Comparison of ENCODE assay signal across 9 cellular contexts in the genomic region with DNA sequence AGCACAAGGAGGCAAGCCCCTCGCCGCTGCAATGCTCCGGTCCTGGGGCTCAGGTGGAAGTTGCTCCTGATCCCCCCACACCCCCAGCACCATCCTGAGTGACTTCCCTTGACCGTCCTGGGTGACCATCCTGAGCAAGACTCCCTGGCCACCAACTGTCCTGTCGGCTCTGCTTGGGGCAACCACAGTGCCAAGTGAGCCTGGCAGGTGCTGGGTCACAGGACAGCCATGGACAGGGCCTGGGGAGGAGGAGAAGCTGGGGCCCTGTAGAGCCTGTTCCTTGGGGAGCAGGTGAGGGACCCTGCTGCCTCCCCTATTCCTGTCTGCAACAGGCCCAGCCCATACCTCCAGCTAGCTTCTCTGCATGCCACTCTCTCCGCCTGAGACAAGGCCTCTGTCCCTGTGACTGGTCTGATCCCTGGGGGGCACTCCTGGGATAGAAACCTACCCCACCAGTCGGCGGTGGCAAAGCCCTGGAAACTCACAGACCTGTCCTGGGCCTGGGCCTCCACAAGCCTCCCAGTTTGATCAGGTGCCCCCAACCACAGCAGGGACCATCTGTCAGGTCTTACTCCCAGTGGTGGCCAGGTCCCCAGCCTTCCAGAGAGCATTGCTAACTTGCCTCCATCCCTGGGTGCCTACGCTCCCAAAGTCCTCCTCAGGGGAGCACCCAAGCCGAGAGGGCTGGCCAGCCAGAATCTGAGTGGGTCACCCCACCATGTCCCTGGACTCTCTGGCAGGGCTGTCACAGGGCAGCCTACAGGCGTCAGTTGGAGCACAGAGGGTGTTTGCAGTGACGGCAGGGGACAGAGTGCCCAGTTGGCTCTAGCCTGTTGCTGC.
DNase-seq lines count a peak whose midpoint lies in the region; ATAC-seq, FAIRE-seq and TF ChIP-seq lines count a peak whose summit lies in the region.
"Had no signal": no experiment of that assay in that cellular context is flagged by ENCODE, and none has a peak within 500 bp of the region (broad histone marks: within the 10 kb centered on the region; RNA-seq: fewer than 3 reads in every experiment).

No MANE protein-coding gene starts in this region.

- no peak overlapping the region for H3K56ac ChIP-seq in H1 (replicated peaks; ENCODE audit: insufficient read length, low read depth, low read length)

- H2AFZ ChIP-seq in H1 (ENCODE audit: low read length): no peak overlapping the region

- H3K27ac Mint-ChIP-seq in activated naive CD4-positive, alpha-beta T cell treated with anti-CD3 and anti-CD28 coated beads, Interleukin-2, amount 50 U/mL, for 24 hours: peak overlapping the region; percentile 23

- peak overlapping the region; percentile 24 to 58 (median 53); a peak in 6 of 8 replicates for H3K4me3 ChIP-seq in H1 (ENCODE audit: extremely low read depth in 1 of 4, insufficient read depth in 2 of 4, low read depth in 3 of 4, low read length in 4 of 4)
- H3K4me3 ChIP-seq in muscle layer of colon (ENCODE audit: low read depth in 1 of 2, low read length in 2 of 2): peak overlapping the region; percentile 84 to 87
- peak overlapping the region; percentile 71 to 77 for H3K4me3 ChIP-seq in vagina

- WGBS in H1 (ENCODE audit: extremely low coverage in 1 of 2, insufficient coverage in 1 of 2, insufficient read length in 1 of 2, insufficient replicate concordance in 2 of 2, low coverage in 1 of 2, low lambda C conversion rate in 2 of 2, missing lambda C conversion rate in 1 of 2), 2 experiments: 86% methylated on average over 12 of the region's 12 CpGs; no CpG with 5 or more reads in 1 of the 2 experiments

- no peak overlapping the region for H4K5ac ChIP-seq in H1 (ENCODE audit: insufficient read length, low read depth, low read length)

- H3K4me1 ChIP-seq in H1 (replicated peaks in 1 of 4; ENCODE audit: control insufficient read depth in 3 of 4, insufficient read depth in 4 of 4, low read length in 3 of 4) (peaks cover 0 to 20% (median 8%) of the 10 kb centered on the region in 4 experiments; a peak in 6 of 7 replicates), muscle layer of colon (ENCODE audit: insufficient read depth, low read length) (peaks cover 53% of the 10 kb centered on the region), vagina (peaks cover 92% of the 10 kb centered on the region)

- H3K9ac ChIP-seq in H1 (replicated peaks in 1 of 4; ENCODE audit: extremely low read depth in 1 of 4, low read depth in 3 of 4, low read length in 3 of 4) (no peak overlapping the region), muscle layer of colon (ENCODE audit: low read length) (peak overlapping the region; percentile 96)

- no peak overlapping the region for H3K14ac ChIP-seq in H1 (ENCODE audit: insufficient read length)

- DNase-seq in activated naive CD4-positive, alpha-beta T cell treated with Interleukin-2 at 50 U/mL for 16 hours: no peak
- DNase-seq in H1 (ENCODE audit: low read depth in 1 of 2, low spot score in 2 of 2) (no peak), vagina (ENCODE audit: extremely low spot score in 2 of 2) (no peak), NCI-H446 (lab: John Stamatoyannopoulos, UW) (no peak), NCI-H2081 (lab: John Stamatoyannopoulos, UW) (no peak)
- DNase-seq: NCI-H510A treated with DMSO at 0.1 percent for 48 hours had no signal

- H3K79me1 ChIP-seq in H1 (ENCODE audit: low read depth, low read length): no peaks in the 10 kb centered on the region

- peak overlapping the region; percentile 17; the same call in 1 of the 2 replicates for H3K18ac ChIP-seq in H1 (ENCODE audit: extremely low read depth, low read length)

- no peak for FAIRE-seq in H1 (lab: Jason Lieb, UNC)

- no peak for TF ChIP-seq EP300 in H1 (IDR thresholded peaks at IDR 0.05; ENCODE audit: borderline replicate concordance in 1 of 2, low read depth in 2 of 2, low read length in 2 of 2)

- no peak overlapping the region for H4K91ac ChIP-seq in H1 (replicated peaks; ENCODE audit: insufficient read length, low read length)

- no peaks in the 10 kb centered on the region for H3K27me3 Mint-ChIP-seq in activated naive CD4-positive, alpha-beta T cell treated with anti-CD3 and anti-CD28 coated beads, Interleukin-2, amount 50 U/mL, for 24 hours

- H3K9me3 Mint-ChIP-seq in activated naive CD4-positive, alpha-beta T cell treated with anti-CD3 and anti-CD28 coated beads, Interleukin-2, amount 50 U/mL, for 24 hours: no peaks in the 10 kb centered on the region

- CTCF ChIA-PET in H1 (lab: Charles Lee; ENCODE audit: partially characterized antibody): interaction anchor here (0.6 to 1.4 kb wide), 4 partner anchors 9 to 46 kb away, joined by 3 to 6 read pairs (median 4); no protein-coding TSS in a partner anchor

- no peak overlapping the region for H3K4ac ChIP-seq in H1 (replicated peaks; ENCODE audit: insufficient read length, low read depth, low read length)

- no peak overlapping the region for H2BK120ac ChIP-seq in H1 (replicated peaks; ENCODE audit: low read depth, low read length)

- intact Hi-C loops in vagina (cut with DNase I): no loop called here

- peak overlapping the region; percentile 56 to 81 for H3K4me2 ChIP-seq in H1 (ENCODE audit: insufficient read depth in 1 of 2, low read depth in 2 of 2, low read length in 2 of 2)

- no peak overlapping the region for H2AK5ac ChIP-seq in H1 (ENCODE audit: low read depth, low read length)

- peak overlapping the region; percentile 10; the same call in 1 of the 2 replicates for H2BK5ac ChIP-seq in H1 (ENCODE audit: low read depth, low read length)

- no peak overlapping the region for H2BK20ac ChIP-seq in H1 (ENCODE audit: low read length)

- H3K27ac ChIP-seq in H1 (ENCODE audit: low read depth, low read length) (no peak overlapping the region), muscle layer of colon (ENCODE audit: low read depth, low read length) (peak overlapping the region; percentile 99), vagina (peak overlapping the region; percentile 100)

- no peak for ATAC-seq in GM19452 (IDR thresholded peaks at IDR 0.05; ENCODE audit: unreplicated experiment)

- H3K27me3 ChIP-seq in H1 (replicated peaks in 1 of 4; ENCODE audit: control insufficient read depth in 3 of 4, extremely low read depth in 1 of 4, insufficient read depth in 3 of 4, low read length in 3 of 4): peaks cover 8 to 29% (median 20%) of the 10 kb centered on the region in 4 experiments; a peak in 6 of 7 replicates
- no peaks in the 10 kb centered on the region for H3K27me3 ChIP-seq in muscle layer of colon (ENCODE audit: control insufficient read depth in 1 of 2, insufficient read depth in 2 of 2, low read length in 2 of 2)
- H3K27me3 ChIP-seq in vagina: no peaks in the 10 kb centered on the region

- H4K8ac ChIP-seq in H1 (ENCODE audit: extremely low read depth, insufficient read depth, low read length): peak overlapping the region; percentile 43

- peak overlapping the region; percentile 35; the same call in 1 of the 2 replicates for H2BK12ac ChIP-seq in H1 (ENCODE audit: low read depth, low read length)

- TF ChIP-seq POLR2A in H1 (IDR thresholded peaks at IDR 0.05; ENCODE audit: control extremely low read depth in 1 of 2, low read depth in 2 of 2, low read length in 2 of 2): no peak
- no peak for TF ChIP-seq POLR2A in vagina (IDR thresholded peaks at IDR 0.05)

- no peaks in the 10 kb centered on the region for H4K20me1 ChIP-seq in H1 (replicated peaks in 1 of 2; ENCODE audit: control insufficient read depth in 1 of 2, insufficient read depth in 2 of 2, low read length in 2 of 2)

- TF ChIP-seq RAD21 in H1 (IDR thresholded peaks at IDR 0.05 in 1 of 2, conservative IDR thresholded peaks at IDR 0.05 in 1 of 2; ENCODE audit: low read depth in 2 of 2, low read length in 2 of 2): no peak

- no peaks in the 10 kb centered on the region for H3K79me2 ChIP-seq in H1 (ENCODE audit: control insufficient read depth in 1 of 2, insufficient read depth in 2 of 2, low read length in 2 of 2)

- H3K23ac ChIP-seq in H1 (ENCODE audit: insufficient read length): no peak overlapping the region

- POLR2A ChIA-PET in H1 (lab: Charles Lee; ENCODE audit: partially characterized antibody): interaction anchor here (1.1 to 1.8 kb wide), 3 partner anchors 10 to 291 kb away, joined by 3 to 7 read pairs (median 4); no protein-coding TSS in a partner anchor

- H3K36me3 ChIP-seq in H1 (ENCODE audit: control insufficient read depth in 2 of 4, insufficient read depth in 4 of 4, low read length in 3 of 4) (no peaks in the 10 kb centered on the region), muscle layer of colon (ENCODE audit: insufficient read depth, low read length) (peaks cover 12% of the 10 kb centered on the region), vagina (no peaks in the 10 kb centered on the region)

- peak overlapping the region; percentile 74 for H3K4me3 Mint-ChIP-seq in activated naive CD4-positive, alpha-beta T cell treated with anti-CD3 and anti-CD28 coated beads, Interleukin-2, amount 50 U/mL, for 24 hours

- no peaks in the 10 kb centered on the region; the same call in 1 of the 2 replicates for H3K23me2 ChIP-seq in H1 (ENCODE audit: low read depth, low read length)

- H3K36me3 Mint-ChIP-seq in activated naive CD4-positive, alpha-beta T cell treated with anti-CD3 and anti-CD28 coated beads, Interleukin-2, amount 50 U/mL, for 24 hours: no peaks in the 10 kb centered on the region

- TF ChIP-seq CTCF in H1 (IDR thresholded peaks at IDR 0.05; ENCODE audit: control extremely low read depth in 1 of 3, insufficient read depth in 1 of 3, low read depth in 1 of 3, low read length in 3 of 3) (no peak), vagina (IDR thresholded peaks at IDR 0.05) (no peak)

- no peaks in the 10 kb centered on the region for H3K9me3 ChIP-seq in H1 (ENCODE audit: insufficient read depth in 2 of 2, low read depth in 1 of 2, low read length in 1 of 2)
- no peaks in the 10 kb centered on the region for H3K9me3 ChIP-seq in muscle layer of colon (ENCODE audit: low read length)
- no peaks in the 10 kb centered on the region for H3K9me3 ChIP-seq in vagina

- peaks cover 39% of the 10 kb centered on the region for H3K4me1 Mint-ChIP-seq in activated naive CD4-positive, alpha-beta T cell treated with anti-CD3 and anti-CD28 coated beads, Interleukin-2, amount 50 U/mL, for 24 hours

- no peak overlapping the region for H2BK15ac ChIP-seq in H1 (ENCODE audit: low read length)

TF ChIP-seq in H1, 55 proteins besides CTCF, POLR2A, EP300 and RAD21 (continues in another document):
- TF ChIP-seq EGR1 (IDR thresholded peaks at IDR 0.05; ENCODE audit: borderline replicate concordance, low read depth, low read length): no peak
- no peak for TF ChIP-seq KDM1A (IDR thresholded peaks at IDR 0.05; ENCODE audit: borderline replicate concordance, low read length)
- no peak for TF ChIP-seq SP4 (IDR thresholded peaks at IDR 0.05; ENCODE audit: low read length)
- TF ChIP-seq CHD1 (IDR thresholded peaks at IDR 0.05; ENCODE audit: low read depth, low read length): no peak
- no peak for TF ChIP-seq MAFK (IDR thresholded peaks at IDR 0.05; ENCODE audit: low read depth, low read length)
- no peak for TF ChIP-seq CREB1 (IDR thresholded peaks at IDR 0.05)
- TF ChIP-seq SIX5 (IDR thresholded peaks at IDR 0.05; ENCODE audit: low read depth, low read length): no peak
- TF ChIP-seq ASH2L (IDR thresholded peaks at IDR 0.05; ENCODE audit: low read length): no peak
- TF ChIP-seq RNF2 (IDR thresholded peaks at IDR 0.05; ENCODE audit: borderline replicate concordance, low read depth, low read length, missing control alignments, poor library complexity, severe bottlenecking): no peak
- no peak for TF ChIP-seq BCL11A (IDR thresholded peaks at IDR 0.05; ENCODE audit: low read depth in 2 of 2, low read length in 2 of 2)
